1 cellular context compared by ENCODE assay signal in the genomic region with DNA sequence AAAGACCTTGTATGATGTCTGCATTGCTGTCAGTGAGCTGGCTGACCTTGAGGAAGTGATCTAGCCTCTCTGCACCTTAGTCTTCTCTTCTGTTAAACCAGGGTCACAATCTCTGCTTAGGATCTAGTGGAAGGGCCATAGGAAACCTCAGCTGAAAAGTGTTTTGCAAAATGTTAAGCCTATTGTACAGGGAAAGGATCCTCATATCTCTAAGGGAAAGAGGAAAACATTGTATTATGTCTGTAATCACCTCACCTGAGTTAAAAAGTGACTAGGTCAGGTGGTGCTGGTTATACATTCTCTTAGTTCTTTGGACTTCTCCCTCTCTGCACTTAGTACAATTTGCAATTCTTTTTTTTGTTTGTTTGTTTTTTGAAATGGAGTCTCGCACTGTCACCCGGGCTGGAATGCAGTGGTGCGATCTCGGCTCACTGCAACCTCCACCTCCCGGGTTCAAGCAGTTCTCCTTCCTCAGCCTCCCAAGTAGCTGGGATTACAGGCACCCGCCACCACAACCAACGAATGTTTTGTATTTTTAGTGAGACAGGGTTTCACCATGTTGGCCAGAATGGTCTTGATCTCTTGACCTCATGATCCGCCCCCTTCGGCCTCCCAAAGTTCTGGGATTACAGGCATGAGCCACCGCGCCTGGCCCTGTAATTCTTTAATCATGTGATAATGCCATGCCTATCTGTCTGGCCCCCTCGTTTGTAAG.
TF ChIP-seq lines count a peak whose summit lies in the region.

No MANE protein-coding gene starts in this region.

TF ChIP-seq in HepG2, 621 proteins besides CTCF, POLR2A, EP300 and RAD21 (continues in another document):
- TF ChIP-seq JUND (CRISPR knock-in tag; IDR thresholded peaks at IDR 0.05) (no peak), ZNF296 (CRISPR knock-in tag; conservative IDR thresholded peaks at IDR 0.05) (no peak; the same call in 1 of the 2 replicates), FOXO1 (CRISPR knock-in tag; IDR thresholded peaks at IDR 0.05) (peak; percentile 74; the same call in 1 of the 2 replicates), TAF1 (CRISPR knock-in tag; IDR thresholded peaks at IDR 0.05) (peak; percentile 37; the same call in 1 of the 2 replicates), ZNF547 (CRISPR knock-in tag; IDR thresholded peaks at IDR 0.05) (0 out of 2 replicates have a peak, but pooled peaks have one; percentile 21), ZSCAN29 (CRISPR knock-in tag; conservative IDR thresholded peaks at IDR 0.05) (0 out of 2 replicates have a peak, but pooled peaks have one; percentile 30), KMT2B (CRISPR knock-in tag; IDR thresholded peaks at IDR 0.05) (peak; percentile 78), ARNTL (CRISPR knock-in tag; IDR thresholded peaks at IDR 0.05) (peak; percentile 85), MXI1 (IDR thresholded peaks at IDR 0.05; ENCODE audit: borderline replicate concordance, low read depth, low read length) (no peak), ZSCAN25 (CRISPR knock-in tag; IDR thresholded peaks at IDR 0.05) (0 out of 2 replicates have a peak, but pooled peaks have one; percentile 34), ZNF598 (CRISPR knock-in tag; IDR thresholded peaks at IDR 0.05; ENCODE audit: borderline replicate concordance) (peak; percentile 78; the same call in 1 of the 2 replicates), SP5 (CRISPR knock-in tag; IDR thresholded peaks at IDR 0.05; ENCODE audit: borderline replicate concordance, low read depth) (peak; percentile 10; the same call in 1 of the 2 replicates), ELF1 (CRISPR knock-in tag; IDR thresholded peaks at IDR 0.05) (peak; percentile 51; the same call in 1 of the 2 replicates), ZNF232 (CRISPR knock-in tag; IDR thresholded peaks at IDR 0.05; ENCODE audit: borderline replicate concordance) (no peak), ADNP (CRISPR knock-in tag; IDR thresholded peaks at IDR 0.05) (peak; percentile 100), ZNF747 (CRISPR knock-in tag; IDR thresholded peaks at IDR 0.05; ENCODE audit: borderline replicate concordance) (peak; percentile 70; the same call in 1 of the 2 replicates), NPAS2 (CRISPR knock-in tag; IDR thresholded peaks at IDR 0.05; ENCODE audit: borderline replicate concordance) (no peak), SALL1 (CRISPR knock-in tag; IDR thresholded peaks at IDR 0.05) (peak; percentile 93), ZNF460 (CRISPR knock-in tag; IDR thresholded peaks at IDR 0.05; ENCODE audit: borderline replicate concordance) (peak; percentile 99), SMAD3 (CRISPR knock-in tag; IDR thresholded peaks at IDR 0.05) (peak; percentile 83; the same call in 1 of the 2 replicates), ZNF556 (CRISPR knock-in tag; IDR thresholded peaks at IDR 0.05; ENCODE audit: borderline replicate concordance) (peak; percentile 64; the same call in 1 of the 2 replicates), ZFP90 (CRISPR knock-in tag; IDR thresholded peaks at IDR 0.05; ENCODE audit: borderline replicate concordance) (no peak), TBX3 (IDR thresholded peaks at IDR 0.05; ENCODE audit: borderline replicate concordance) (peak; percentile 75; the same call in 1 of the 2 replicates), ZNF713 (CRISPR knock-in tag; IDR thresholded peaks at IDR 0.05) (no peak), ZNF501 (CRISPR knock-in tag; IDR thresholded peaks at IDR 0.05) (peak; percentile 36; the same call in 1 of the 2 replicates), SALL2 (CRISPR knock-in tag; IDR thresholded peaks at IDR 0.05) (peak; percentile 64; the same call in 1 of the 2 replicates), ZNF670 (CRISPR knock-in tag; IDR thresholded peaks at IDR 0.05; ENCODE audit: borderline replicate concordance) (0 out of 2 replicates have a peak, but pooled peaks have one; percentile 1), SRSF4 (IDR thresholded peaks at IDR 0.05; ENCODE audit: low read depth, low read length, poor library complexity, severe bottlenecking) (no peak), PHF5A (CRISPR knock-in tag; IDR thresholded peaks at IDR 0.05; ENCODE audit: low read depth, unreplicated experiment) (peak; percentile 86), RORA (CRISPR knock-in tag; IDR thresholded peaks at IDR 0.05) (no peak), ZNF230 (CRISPR knock-in tag; IDR thresholded peaks at IDR 0.05) (no peak), ZNF709 (CRISPR knock-in tag; IDR thresholded peaks at IDR 0.05) (peak; percentile 23; the same call in 1 of the 2 replicates), NFYB (CRISPR knock-in tag; IDR thresholded peaks at IDR 0.05) (peak; percentile 25), TOE1 (CRISPR knock-in tag; IDR thresholded peaks at IDR 0.05) (peak; percentile 68; the same call in 1 of the 2 replicates), NR2F2 (IDR thresholded peaks at IDR 0.05; ENCODE audit: borderline replicate concordance, low read depth) (0 out of 2 replicates have a peak, but pooled peaks have one; percentile 31), ZZZ3 (CRISPR knock-in tag; IDR thresholded peaks at IDR 0.05; ENCODE audit: borderline replicate concordance) (no peak; the same call in 1 of the 2 replicates), SAP130 (CRISPR knock-in tag; IDR thresholded peaks at IDR 0.05; ENCODE audit: low read depth) (peak; percentile 90)
- TF ChIP-seq, protein P1, sequence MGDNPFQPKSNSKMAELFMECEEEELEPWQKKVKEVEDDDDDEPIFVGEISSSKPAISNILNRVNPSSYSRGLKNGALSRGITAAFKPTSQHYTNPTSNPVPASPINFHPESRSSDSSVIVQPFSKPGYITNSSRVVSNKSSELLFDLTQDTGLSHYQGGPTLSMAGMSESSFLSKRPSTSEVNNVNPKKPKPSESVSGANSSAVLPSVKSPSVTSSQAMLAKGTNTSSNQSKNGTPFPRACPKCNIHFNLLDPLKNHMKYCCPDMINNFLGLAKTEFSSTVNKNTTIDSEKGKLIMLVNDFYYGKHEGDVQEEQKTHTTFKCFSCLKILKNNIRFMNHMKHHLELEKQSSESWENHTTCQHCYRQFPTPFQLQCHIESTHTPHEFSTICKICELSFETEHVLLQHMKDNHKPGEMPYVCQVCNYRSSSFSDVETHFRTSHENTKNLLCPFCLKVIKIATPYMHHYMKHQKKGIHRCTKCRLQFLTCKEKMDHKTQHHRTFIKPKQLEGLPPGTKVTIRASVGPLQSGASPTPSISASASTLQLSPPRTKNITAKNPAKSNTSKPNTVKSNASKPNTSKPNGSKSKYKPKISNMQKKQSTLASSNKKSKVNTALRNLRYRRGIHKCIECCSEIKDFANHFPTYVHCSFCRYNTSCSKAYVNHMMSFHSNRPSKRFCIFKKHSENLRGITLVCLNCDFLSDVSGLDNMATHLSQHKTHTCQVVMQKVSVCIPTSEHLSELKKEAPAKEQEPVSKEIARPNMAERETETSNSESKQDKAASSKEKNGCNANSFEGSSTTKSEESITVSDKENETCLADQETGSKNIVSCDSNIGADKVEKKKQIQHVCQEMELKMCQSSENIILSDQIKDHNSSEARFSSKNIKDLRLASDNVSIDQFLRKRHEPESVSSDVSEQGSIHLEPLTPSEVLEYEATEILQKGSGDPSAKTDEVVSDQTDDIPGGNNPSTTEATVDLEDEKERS (CRISPR knock-in tag; IDR thresholded peaks at IDR 0.05) = peak; percentile 100
- TF ChIP-seq, protein P2, sequence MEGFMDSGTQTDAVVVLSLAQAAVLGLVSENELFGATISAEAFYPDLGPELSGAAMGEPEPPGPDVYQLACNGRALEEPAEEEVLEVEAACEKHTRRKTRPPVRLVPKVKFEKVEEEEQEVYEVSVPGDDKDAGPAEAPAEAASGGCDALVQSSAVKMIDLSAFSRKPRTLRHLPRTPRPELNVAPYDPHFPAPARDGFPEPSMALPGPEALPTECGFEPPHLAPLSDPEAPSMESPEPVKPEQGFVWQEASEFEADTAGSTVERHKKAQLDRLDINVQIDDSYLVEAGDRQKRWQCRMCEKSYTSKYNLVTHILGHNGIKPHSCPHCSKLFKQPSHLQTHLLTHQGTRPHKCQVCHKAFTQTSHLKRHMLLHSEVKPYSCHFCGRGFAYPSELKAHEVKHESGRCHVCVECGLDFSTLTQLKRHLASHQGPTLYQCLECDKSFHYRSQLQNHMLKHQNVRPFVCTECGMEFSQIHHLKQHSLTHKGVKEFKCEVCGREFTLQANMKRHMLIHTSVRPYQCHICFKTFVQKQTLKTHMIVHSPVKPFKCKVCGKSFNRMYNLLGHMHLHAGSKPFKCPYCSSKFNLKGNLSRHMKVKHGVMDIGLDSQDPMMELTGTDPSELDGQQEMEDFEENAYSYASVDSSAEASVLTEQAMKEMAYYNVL (CRISPR knock-in tag; IDR thresholded peaks at IDR 0.05; ENCODE audit: borderline replicate concordance) = peak; percentile 98
- TF ChIP-seq, protein P3, sequence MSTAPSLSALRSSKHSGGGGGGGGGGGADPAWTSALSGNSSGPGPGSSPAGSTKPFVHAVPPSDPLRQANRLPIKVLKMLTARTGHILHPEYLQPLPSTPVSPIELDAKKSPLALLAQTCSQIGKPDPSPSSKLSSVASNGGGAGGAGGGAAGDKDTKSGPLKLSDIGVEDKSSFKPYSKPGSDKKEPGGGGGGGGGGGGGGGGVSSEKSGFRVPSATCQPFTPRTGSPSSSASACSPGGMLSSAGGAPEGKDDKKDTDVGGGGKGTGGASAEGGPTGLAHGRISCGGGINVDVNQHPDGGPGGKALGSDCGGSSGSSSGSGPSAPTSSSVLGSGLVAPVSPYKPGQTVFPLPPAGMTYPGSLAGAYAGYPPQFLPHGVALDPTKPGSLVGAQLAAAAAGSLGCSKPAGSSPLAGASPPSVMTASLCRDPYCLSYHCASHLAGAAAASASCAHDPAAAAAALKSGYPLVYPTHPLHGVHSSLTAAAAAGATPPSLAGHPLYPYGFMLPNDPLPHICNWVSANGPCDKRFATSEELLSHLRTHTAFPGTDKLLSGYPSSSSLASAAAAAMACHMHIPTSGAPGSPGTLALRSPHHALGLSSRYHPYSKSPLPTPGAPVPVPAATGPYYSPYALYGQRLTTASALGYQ (CRISPR knock-in tag; IDR thresholded peaks at IDR 0.05) = peak; percentile 86
- TF ChIP-seq, protein P4, sequence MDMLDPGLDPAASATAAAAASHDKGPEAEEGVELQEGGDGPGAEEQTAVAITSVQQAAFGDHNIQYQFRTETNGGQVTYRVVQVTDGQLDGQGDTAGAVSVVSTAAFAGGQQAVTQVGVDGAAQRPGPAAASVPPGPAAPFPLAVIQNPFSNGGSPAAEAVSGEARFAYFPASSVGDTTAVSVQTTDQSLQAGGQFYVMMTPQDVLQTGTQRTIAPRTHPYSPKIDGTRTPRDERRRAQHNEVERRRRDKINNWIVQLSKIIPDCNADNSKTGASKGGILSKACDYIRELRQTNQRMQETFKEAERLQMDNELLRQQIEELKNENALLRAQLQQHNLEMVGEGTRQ (IDR thresholded peaks at IDR 0.05; ENCODE audit: low read depth, low read length) = peak; percentile 81
- TF ChIP-seq, protein P4 (CRISPR knock-in tag; IDR thresholded peaks at IDR 0.05; ENCODE audit: borderline replicate concordance) = peak; percentile 88; the same call in 1 of the 2 replicates
- TF ChIP-seq, protein P5, sequence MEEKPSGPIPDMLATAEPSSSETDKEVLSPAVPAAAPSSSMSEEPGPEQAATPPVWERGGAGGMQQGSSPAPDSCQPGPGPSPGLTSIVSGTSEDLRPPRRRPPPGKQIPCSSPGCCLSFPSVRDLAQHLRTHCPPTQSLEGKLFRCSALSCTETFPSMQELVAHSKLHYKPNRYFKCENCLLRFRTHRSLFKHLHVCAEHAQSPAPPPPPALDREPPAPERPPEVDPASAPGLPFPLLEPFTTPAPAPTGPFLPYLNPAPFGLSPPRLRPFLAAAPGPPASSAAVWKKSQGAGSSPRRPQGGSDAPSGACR (CRISPR knock-in tag; IDR thresholded peaks at IDR 0.05) = no peak; the same call in 1 of the 2 replicates
- TF ChIP-seq, protein P6, sequence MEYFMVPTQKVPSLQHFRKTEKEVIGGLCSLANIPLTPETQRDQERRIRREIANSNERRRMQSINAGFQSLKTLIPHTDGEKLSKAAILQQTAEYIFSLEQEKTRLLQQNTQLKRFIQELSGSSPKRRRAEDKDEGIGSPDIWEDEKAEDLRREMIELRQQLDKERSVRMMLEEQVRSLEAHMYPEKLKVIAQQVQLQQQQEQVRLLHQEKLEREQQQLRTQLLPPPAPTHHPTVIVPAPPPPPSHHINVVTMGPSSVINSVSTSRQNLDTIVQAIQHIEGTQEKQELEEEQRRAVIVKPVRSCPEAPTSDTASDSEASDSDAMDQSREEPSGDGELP (IDR thresholded peaks at IDR 0.05; ENCODE audit: borderline replicate concordance, low read depth) = peak; percentile 84
- TF ChIP-seq, protein P7, sequence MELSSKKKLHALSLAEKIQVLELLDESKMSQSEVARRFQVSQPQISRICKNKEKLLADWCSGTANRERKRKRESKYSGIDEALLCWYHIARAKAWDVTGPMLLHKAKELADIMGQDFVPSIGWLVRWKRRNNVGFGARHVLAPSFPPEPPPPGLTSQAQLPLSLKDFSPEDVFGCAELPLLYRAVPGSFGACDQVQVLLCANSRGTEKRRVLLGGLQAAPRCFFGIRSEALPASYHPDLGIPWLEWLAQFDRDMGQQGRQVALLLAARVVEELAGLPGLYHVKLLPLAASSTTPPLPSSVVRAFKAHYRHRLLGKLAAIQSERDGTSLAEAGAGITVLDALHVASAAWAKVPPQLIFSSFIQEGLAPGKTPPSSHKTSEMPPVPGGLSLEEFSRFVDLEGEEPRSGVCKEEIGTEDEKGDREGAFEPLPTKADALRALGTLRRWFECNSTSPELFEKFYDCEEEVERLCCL (CRISPR knock-in tag; IDR thresholded peaks at IDR 0.05; ENCODE audit: borderline replicate concordance) = no peak
- TF ChIP-seq, protein P8, sequence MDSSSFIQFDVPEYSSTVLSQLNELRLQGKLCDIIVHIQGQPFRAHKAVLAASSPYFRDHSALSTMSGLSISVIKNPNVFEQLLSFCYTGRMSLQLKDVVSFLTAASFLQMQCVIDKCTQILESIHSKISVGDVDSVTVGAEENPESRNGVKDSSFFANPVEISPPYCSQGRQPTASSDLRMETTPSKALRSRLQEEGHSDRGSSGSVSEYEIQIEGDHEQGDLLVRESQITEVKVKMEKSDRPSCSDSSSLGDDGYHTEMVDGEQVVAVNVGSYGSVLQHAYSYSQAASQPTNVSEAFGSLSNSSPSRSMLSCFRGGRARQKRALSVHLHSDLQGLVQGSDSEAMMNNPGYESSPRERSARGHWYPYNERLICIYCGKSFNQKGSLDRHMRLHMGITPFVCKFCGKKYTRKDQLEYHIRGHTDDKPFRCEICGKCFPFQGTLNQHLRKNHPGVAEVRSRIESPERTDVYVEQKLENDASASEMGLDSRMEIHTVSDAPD (CRISPR knock-in tag; IDR thresholded peaks at IDR 0.05) = no peak
- TF ChIP-seq, protein P9, sequence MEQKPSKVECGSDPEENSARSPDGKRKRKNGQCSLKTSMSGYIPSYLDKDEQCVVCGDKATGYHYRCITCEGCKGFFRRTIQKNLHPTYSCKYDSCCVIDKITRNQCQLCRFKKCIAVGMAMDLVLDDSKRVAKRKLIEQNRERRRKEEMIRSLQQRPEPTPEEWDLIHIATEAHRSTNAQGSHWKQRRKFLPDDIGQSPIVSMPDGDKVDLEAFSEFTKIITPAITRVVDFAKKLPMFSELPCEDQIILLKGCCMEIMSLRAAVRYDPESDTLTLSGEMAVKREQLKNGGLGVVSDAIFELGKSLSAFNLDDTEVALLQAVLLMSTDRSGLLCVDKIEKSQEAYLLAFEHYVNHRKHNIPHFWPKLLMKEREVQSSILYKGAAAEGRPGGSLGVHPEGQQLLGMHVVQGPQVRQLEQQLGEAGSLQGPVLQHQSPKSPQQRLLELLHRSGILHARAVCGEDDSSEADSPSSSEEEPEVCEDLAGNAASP (CRISPR knock-in tag; IDR thresholded peaks at IDR 0.05; ENCODE audit: borderline replicate concordance) = peak; percentile 69; the same call in 1 of the 2 replicates
